Comparison of ENCODE assay signal across 26 cellular contexts in the genomic region with DNA sequence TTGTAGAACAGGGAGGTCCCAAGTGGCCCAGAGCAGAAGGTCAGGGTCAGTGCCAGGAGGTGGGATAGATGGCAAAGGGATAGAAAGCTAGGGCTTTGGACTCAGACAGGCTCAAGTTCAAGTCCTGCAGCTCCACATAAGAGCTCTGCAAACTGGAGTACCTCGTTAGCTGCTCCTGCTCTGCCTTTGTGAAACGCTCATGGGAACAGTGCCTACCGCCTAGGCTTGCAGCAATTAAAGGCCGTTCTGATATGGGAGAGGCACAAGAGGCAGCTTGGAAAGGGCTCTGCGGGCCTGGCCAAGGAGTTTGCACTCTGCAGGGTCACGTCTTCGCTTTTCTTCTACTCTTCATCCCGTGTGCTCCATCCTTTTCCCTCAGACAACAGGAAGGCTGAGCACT. TPM values are rescaled to one million over a fixed set of nuclear protein-coding genes. Genes with fewer than 3 reads are reported as not detected.
"Had no signal": no experiment of that assay in that cellular context is flagged by ENCODE, and none has a peak within 500 bp of the region (broad histone marks: within the 10 kb centered on the region; RNA-seq: fewer than 3 reads in every experiment).

No MANE protein-coding gene starts in this region.

- ATAC-seq: activated CD4-positive, alpha-beta T cell treated with anti-CD3 and anti-CD28 coated beads for 36 hours; activated CD8-positive, alpha-beta memory T cell treated with anti-CD3 and anti-CD28 coated beads, Interleukin-2, amount 10 ng/mL, durations not matched to agents 7 days and 5 days; activated CD8-positive, alpha-beta T cell treated with anti-CD3 and anti-CD28 coated beads, Interleukin-2, amount 10 ng/mL, durations not matched to agents 7 days and 5 days; foreskin keratinocyte; heart left ventricle; natural killer cell; right cardiac atrium had no signal

- H3K27ac ChIP-seq: esophagus muscularis mucosa, foreskin keratinocyte, heart left ventricle, spleen, testis, uterus had no signal

- H3K27me3 Mint-ChIP-seq: activated CD4-positive, alpha-beta T cell treated with anti-CD3 and anti-CD28 coated beads for 36 hours; activated naive CD8-positive, alpha-beta T cell; central memory CD8-positive, alpha-beta T cell had no signal

- H3K9me3 Mint-ChIP-seq: activated T-helper 2 cell treated with anti-CD3 and anti-CD28 coated beads, Interferon-gamma antibody, Interleukin-2, Interleukin-4, amounts not matched to agents 10 μg/mL and 5 μg/mL and 100 μg/mL, durations not matched to agents 14 hours and 24 hours and 36 hours; central memory CD8-positive, alpha-beta T cell; natural killer cell had no signal

- DNase-seq: activated CD4-positive, alpha-beta T cell treated with anti-CD3 and anti-CD28 coated beads for 36 hours; activated CD4-positive, CD25-positive, alpha-beta regulatory T cell; activated CD8-positive, alpha-beta memory T cell treated with anti-CD3 and anti-CD28 coated beads, Interleukin-2, amount 10 ng/mL, durations not matched to agents 7 days and 5 days; activated CD8-positive, alpha-beta T cell treated with anti-CD3 and anti-CD28 coated beads, Interleukin-2, amount 10 ng/mL, durations not matched to agents 7 days and 5 days; activated T-cell treated with anti-CD3 and anti-CD28 coated beads, Interleukin-2, amount 50 U/mL, for 48 hours; anterior cingulate cortex; dermis blood vessel endothelial cell; effector CD4-positive, alpha-beta T cell; foreskin keratinocyte; heart left ventricle; mesendoderm; natural killer cell; right cardiac atrium; spleen; stimulated activated CD4-positive, alpha-beta T cell treated with anti-CD3 and anti-CD28 coated beads, Interleukin-2, amount 100 ng/mL, for 48 hours; stimulated activated naive CD4-positive, alpha-beta T cell treated with Interleukin-2 at 50 U/mL for 16 hours; testis; trophoblast cell; uterus had no signal

- H3K4me3 Mint-ChIP-seq: activated CD4-positive, alpha-beta T cell treated with anti-CD3 and anti-CD28 coated beads for 36 hours; activated CD8-positive, alpha-beta memory T cell treated with anti-CD3 and anti-CD28 coated beads, Interleukin-2, amount 10 ng/mL, durations not matched to agents 7 days and 5 days; activated CD8-positive, alpha-beta T cell treated with anti-CD3 and anti-CD28 coated beads, Interleukin-2, amount 10 ng/mL, durations not matched to agents 7 days and 5 days; activated naive CD8-positive, alpha-beta T cell; central memory CD8-positive, alpha-beta T cell; natural killer cell had no signal

- H3K9me3 ChIP-seq: esophagus muscularis mucosa, testis, uterus had no signal

- H3K36me3 Mint-ChIP-seq: activated CD8-positive, alpha-beta memory T cell treated with anti-CD3 and anti-CD28 coated beads, Interleukin-2, amount 10 ng/mL, durations not matched to agents 7 days and 5 days; activated naive CD8-positive, alpha-beta T cell; natural killer cell had no signal

- FAIRE-seq: bronchial epithelial cell, colon had no signal

- H3K36me3 ChIP-seq: esophagus muscularis mucosa, heart left ventricle, spleen, uterus had no signal

- H3K4me1 ChIP-seq: foreskin keratinocyte, testis had no signal

- H3K27ac Mint-ChIP-seq: activated CD4-positive, alpha-beta T cell treated with anti-CD3 and anti-CD28 coated beads for 36 hours; activated CD8-positive, alpha-beta memory T cell treated with anti-CD3 and anti-CD28 coated beads, Interleukin-2, amount 10 ng/mL, durations not matched to agents 7 days and 5 days; activated CD8-positive, alpha-beta T cell treated with anti-CD3 and anti-CD28 coated beads, Interleukin-2, amount 10 ng/mL, durations not matched to agents 7 days and 5 days; activated naive CD8-positive, alpha-beta T cell; activated T-helper 2 cell treated with anti-CD3 and anti-CD28 coated beads, Interferon-gamma antibody, Interleukin-2, Interleukin-4, amounts not matched to agents 10 μg/mL and 5 μg/mL and 100 μg/mL, durations not matched to agents 14 hours and 24 hours and 36 hours; natural killer cell had no signal

- H3K27me3 ChIP-seq: esophagus muscularis mucosa, foreskin keratinocyte, heart left ventricle, spleen, testis, uterus had no signal

- H3K4me1 Mint-ChIP-seq: activated CD4-positive, alpha-beta T cell treated with anti-CD3 and anti-CD28 coated beads for 36 hours had no signal

- H3K4me3 ChIP-seq: esophagus muscularis mucosa, heart left ventricle, lung, spleen, testis, uterus had no signal

RNA-seq across cellular contexts. Expression of gene MAP1LC3B2, which starts 54.1 kb away (rescaled TPM):
- total RNA-seq: dermis blood vessel endothelial cell had no signal
